1 cellular context compared by ENCODE assay signal in the genomic region with DNA sequence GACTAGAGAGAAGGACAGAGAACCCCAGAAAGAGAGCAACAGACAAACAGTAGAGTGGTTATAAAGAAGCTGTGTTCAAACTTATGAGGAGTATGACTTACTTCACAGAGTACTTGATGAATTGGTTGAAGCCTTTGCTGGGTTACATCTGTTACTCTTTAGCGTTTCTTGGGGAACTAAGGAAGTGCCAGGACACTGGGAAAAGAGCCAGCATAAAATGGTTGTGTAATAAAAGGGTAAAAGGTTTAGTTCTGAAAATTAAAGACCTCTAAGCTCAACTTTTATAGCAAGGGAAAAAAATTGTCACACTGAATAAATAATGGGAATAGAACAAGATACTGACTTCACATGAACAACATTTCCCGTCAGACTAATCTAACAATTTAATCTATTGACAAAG.
TF ChIP-seq lines count a peak whose summit lies in the region.

No MANE protein-coding gene starts in this region.

TF ChIP-seq in IMR-90, 13 proteins besides CTCF, POLR2A, EP300 and RAD21:
- peak; percentile 36; the same call in 1 of the 2 replicates for TF ChIP-seq CEBPB (IDR thresholded peaks at IDR 0.05; ENCODE audit: low read depth, low read length)
- no peak for TF ChIP-seq MAFK (IDR thresholded peaks at IDR 0.05; ENCODE audit: low read depth, low read length)
